1 cellular context compared by ENCODE assay signal in the genomic region with DNA sequence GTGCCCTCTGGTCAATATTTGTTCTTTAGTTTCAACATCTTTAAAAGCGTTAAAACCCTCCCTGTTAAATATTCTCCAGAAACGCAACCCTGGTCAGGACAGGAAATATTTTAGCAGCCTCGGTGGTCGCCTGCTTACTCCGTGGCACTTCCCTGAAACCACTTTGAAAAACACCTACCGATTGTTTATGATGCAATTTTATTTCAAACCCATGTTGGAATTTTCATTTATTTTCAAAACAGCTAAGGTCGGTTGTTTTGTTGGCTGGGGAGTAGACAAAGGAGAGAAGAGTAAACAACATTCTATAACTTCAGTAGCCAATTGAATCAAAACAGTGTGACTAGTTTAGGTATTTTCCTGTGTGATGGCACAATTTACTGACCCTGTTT.
TF ChIP-seq lines count a peak whose summit lies in the region.

No MANE protein-coding gene starts in this region.

TF ChIP-seq in HepG2, 621 proteins besides CTCF, POLR2A, EP300 and RAD21 (continued from another document and continues in another):
- TF ChIP-seq, protein P1, sequence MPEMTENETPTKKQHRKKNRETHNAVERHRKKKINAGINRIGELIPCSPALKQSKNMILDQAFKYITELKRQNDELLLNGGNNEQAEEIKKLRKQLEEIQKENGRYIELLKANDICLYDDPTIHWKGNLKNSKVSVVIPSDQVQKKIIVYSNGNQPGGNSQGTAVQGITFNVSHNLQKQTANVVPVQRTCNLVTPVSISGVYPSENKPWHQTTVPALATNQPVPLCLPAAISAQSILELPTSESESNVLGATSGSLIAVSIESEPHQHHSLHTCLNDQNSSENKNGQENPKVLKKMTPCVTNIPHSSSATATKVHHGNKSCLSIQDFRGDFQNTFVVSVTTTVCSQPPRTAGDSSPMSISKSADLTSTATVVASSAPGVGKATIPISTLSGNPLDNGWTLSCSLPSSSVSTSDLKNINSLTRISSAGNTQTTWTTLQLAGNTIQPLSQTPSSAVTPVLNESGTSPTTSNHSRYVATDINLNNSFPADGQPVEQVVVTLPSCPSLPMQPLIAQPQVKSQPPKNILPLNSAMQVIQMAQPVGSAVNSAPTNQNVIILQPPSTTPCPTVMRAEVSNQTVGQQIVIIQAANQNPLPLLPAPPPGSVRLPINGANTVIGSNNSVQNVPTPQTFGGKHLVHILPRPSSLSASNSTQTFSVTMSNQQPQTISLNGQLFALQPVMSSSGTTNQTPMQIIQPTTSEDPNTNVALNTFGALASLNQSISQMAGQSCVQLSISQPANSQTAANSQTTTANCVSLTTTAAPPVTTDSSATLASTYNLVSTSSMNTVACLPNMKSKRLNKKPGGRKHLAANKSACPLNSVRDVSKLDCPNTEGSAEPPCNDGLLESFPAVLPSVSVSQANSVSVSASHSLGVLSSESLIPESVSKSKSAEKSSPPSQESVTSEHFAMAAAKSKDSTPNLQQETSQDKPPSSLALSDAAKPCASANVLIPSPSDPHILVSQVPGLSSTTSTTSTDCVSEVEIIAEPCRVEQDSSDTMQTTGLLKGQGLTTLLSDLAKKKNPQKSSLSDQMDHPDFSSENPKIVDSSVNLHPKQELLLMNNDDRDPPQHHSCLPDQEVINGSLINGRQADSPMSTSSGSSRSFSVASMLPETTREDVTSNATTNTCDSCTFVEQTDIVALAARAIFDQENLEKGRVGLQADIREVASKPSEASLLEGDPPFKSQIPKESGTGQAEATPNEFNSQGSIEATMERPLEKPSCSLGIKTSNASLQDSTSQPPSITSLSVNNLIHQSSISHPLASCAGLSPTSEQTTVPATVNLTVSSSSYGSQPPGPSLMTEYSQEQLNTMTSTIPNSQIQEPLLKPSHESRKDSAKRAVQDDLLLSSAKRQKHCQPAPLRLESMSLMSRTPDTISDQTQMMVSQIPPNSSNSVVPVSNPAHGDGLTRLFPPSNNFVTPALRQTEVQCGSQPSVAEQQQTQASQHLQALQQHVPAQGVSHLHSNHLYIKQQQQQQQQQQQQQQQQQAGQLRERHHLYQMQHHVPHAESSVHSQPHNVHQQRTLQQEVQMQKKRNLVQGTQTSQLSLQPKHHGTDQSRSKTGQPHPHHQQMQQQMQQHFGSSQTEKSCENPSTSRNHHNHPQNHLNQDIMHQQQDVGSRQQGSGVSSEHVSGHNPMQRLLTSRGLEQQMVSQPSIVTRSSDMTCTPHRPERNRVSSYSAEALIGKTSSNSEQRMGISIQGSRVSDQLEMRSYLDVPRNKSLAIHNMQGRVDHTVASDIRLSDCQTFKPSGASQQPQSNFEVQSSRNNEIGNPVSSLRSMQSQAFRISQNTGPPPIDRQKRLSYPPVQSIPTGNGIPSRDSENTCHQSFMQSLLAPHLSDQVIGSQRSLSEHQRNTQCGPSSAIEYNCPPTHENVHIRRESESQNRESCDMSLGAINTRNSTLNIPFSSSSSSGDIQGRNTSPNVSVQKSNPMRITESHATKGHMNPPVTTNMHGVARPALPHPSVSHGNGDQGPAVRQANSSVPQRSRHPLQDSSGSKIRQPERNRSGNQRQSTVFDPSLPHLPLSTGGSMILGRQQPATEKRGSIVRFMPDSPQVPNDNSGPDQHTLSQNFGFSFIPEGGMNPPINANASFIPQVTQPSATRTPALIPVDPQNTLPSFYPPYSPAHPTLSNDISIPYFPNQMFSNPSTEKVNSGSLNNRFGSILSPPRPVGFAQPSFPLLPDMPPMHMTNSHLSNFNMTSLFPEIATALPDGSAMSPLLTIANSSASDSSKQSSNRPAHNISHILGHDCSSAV (CRISPR knock-in tag; IDR thresholded peaks at IDR 0.05; ENCODE audit: borderline replicate concordance): no peak
- no peak for TF ChIP-seq TMF1 (CRISPR knock-in tag; IDR thresholded peaks at IDR 0.05; ENCODE audit: low read depth)
- no peak for TF ChIP-seq ZMYM2 (CRISPR knock-in tag; IDR thresholded peaks at IDR 0.05)
- TF ChIP-seq, protein P2, sequence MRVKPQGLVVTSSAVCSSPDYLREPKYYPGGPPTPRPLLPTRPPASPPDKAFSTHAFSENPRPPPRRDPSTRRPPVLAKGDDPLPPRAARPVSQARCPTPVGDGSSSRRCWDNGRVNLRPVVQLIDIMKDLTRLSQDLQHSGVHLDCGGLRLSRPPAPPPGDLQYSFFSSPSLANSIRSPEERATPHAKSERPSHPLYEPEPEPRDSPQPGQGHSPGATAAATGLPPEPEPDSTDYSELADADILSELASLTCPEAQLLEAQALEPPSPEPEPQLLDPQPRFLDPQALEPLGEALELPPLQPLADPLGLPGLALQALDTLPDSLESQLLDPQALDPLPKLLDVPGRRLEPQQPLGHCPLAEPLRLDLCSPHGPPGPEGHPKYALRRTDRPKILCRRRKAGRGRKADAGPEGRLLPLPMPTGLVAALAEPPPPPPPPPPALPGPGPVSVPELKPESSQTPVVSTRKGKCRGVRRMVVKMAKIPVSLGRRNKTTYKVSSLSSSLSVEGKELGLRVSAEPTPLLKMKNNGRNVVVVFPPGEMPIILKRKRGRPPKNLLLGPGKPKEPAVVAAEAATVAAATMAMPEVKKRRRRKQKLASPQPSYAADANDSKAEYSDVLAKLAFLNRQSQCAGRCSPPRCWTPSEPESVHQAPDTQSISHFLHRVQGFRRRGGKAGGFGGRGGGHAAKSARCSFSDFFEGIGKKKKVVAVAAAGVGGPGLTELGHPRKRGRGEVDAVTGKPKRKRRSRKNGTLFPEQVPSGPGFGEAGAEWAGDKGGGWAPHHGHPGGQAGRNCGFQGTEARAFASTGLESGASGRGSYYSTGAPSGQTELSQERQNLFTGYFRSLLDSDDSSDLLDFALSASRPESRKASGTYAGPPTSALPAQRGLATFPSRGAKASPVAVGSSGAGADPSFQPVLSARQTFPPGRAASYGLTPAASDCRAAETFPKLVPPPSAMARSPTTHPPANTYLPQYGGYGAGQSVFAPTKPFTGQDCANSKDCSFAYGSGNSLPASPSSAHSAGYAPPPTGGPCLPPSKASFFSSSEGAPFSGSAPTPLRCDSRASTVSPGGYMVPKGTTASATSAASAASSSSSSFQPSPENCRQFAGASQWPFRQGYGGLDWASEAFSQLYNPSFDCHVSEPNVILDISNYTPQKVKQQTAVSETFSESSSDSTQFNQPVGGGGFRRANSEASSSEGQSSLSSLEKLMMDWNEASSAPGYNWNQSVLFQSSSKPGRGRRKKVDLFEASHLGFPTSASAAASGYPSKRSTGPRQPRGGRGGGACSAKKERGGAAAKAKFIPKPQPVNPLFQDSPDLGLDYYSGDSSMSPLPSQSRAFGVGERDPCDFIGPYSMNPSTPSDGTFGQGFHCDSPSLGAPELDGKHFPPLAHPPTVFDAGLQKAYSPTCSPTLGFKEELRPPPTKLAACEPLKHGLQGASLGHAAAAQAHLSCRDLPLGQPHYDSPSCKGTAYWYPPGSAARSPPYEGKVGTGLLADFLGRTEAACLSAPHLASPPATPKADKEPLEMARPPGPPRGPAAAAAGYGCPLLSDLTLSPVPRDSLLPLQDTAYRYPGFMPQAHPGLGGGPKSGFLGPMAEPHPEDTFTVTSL (CRISPR knock-in tag; IDR thresholded peaks at IDR 0.05; ENCODE audit: borderline replicate concordance): no peak; the same call in 1 of the 2 replicates
- TF ChIP-seq ZSCAN30 (CRISPR knock-in tag; IDR thresholded peaks at IDR 0.05): no peak
- TF ChIP-seq YY1 (IDR thresholded peaks at IDR 0.05; ENCODE audit: insufficient read depth, insufficient replicate concordance, low read depth, low read length): no peak
- 0 out of 2 replicates have a peak, but pooled peaks have one; percentile 16 for TF ChIP-seq SIN3A (IDR thresholded peaks at IDR 0.05; ENCODE audit: borderline replicate concordance, low read depth, low read length)
- TF ChIP-seq CCAR2 (optimal IDR thresholded peaks at IDR 0.05; ENCODE audit: low read depth, low read length): no peak
- TF ChIP-seq POLR2G (IDR thresholded peaks at IDR 0.05; ENCODE audit: low read depth, low read length): no peak
- TF ChIP-seq, protein P3, sequence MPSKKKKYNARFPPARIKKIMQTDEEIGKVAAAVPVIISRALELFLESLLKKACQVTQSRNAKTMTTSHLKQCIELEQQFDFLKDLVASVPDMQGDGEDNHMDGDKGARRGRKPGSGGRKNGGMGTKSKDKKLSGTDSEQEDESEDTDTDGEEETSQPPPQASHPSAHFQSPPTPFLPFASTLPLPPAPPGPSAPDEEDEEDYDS (CRISPR knock-in tag; IDR thresholded peaks at IDR 0.05): 0 out of 2 replicates have a peak, but pooled peaks have one; percentile 16
- TF ChIP-seq, protein P4, sequence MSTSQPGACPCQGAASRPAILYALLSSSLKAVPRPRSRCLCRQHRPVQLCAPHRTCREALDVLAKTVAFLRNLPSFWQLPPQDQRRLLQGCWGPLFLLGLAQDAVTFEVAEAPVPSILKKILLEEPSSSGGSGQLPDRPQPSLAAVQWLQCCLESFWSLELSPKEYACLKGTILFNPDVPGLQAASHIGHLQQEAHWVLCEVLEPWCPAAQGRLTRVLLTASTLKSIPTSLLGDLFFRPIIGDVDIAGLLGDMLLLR (CRISPR knock-in tag; IDR thresholded peaks at IDR 0.05): no peak
- TF ChIP-seq, protein P5, sequence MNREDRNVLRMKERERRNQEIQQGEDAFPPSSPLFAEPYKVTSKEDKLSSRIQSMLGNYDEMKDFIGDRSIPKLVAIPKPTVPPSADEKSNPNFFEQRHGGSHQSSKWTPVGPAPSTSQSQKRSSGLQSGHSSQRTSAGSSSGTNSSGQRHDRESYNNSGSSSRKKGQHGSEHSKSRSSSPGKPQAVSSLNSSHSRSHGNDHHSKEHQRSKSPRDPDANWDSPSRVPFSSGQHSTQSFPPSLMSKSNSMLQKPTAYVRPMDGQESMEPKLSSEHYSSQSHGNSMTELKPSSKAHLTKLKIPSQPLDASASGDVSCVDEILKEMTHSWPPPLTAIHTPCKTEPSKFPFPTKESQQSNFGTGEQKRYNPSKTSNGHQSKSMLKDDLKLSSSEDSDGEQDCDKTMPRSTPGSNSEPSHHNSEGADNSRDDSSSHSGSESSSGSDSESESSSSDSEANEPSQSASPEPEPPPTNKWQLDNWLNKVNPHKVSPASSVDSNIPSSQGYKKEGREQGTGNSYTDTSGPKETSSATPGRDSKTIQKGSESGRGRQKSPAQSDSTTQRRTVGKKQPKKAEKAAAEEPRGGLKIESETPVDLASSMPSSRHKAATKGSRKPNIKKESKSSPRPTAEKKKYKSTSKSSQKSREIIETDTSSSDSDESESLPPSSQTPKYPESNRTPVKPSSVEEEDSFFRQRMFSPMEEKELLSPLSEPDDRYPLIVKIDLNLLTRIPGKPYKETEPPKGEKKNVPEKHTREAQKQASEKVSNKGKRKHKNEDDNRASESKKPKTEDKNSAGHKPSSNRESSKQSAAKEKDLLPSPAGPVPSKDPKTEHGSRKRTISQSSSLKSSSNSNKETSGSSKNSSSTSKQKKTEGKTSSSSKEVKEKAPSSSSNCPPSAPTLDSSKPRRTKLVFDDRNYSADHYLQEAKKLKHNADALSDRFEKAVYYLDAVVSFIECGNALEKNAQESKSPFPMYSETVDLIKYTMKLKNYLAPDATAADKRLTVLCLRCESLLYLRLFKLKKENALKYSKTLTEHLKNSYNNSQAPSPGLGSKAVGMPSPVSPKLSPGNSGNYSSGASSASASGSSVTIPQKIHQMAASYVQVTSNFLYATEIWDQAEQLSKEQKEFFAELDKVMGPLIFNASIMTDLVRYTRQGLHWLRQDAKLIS (CRISPR knock-in tag; IDR thresholded peaks at IDR 0.05): no peak
- peak; percentile 60; the same call in 1 of the 2 replicates for TF ChIP-seq ARID2 (CRISPR knock-in tag; IDR thresholded peaks at IDR 0.05; ENCODE audit: borderline replicate concordance)
- TF ChIP-seq, protein P6, sequence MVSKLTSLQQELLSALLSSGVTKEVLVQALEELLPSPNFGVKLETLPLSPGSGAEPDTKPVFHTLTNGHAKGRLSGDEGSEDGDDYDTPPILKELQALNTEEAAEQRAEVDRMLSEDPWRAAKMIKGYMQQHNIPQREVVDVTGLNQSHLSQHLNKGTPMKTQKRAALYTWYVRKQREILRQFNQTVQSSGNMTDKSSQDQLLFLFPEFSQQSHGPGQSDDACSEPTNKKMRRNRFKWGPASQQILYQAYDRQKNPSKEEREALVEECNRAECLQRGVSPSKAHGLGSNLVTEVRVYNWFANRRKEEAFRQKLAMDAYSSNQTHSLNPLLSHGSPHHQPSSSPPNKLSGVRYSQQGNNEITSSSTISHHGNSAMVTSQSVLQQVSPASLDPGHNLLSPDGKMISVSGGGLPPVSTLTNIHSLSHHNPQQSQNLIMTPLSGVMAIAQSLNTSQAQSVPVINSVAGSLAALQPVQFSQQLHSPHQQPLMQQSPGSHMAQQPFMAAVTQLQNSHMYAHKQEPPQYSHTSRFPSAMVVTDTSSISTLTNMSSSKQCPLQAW (CRISPR knock-in tag; IDR thresholded peaks at IDR 0.05): 0 out of 2 replicates have a peak, but pooled peaks have one; percentile 6
- no peak for TF ChIP-seq TBX3 (IDR thresholded peaks at IDR 0.05; ENCODE audit: borderline replicate concordance)
- TF ChIP-seq ZNF12 (CRISPR knock-in tag; IDR thresholded peaks at IDR 0.05): no peak
- no peak for TF ChIP-seq SOX13 (IDR thresholded peaks at IDR 0.05)
- TF ChIP-seq SOX13 (CRISPR knock-in tag; conservative IDR thresholded peaks at IDR 0.05 in 1 of 2, IDR thresholded peaks at IDR 0.05 in 1 of 2): peak in 1 of 2 experiments; percentile 53; a peak in 1 of 4 replicates
- TF ChIP-seq ZNF354B (CRISPR knock-in tag; IDR thresholded peaks at IDR 0.05): no peak
- TF ChIP-seq, protein P7, sequence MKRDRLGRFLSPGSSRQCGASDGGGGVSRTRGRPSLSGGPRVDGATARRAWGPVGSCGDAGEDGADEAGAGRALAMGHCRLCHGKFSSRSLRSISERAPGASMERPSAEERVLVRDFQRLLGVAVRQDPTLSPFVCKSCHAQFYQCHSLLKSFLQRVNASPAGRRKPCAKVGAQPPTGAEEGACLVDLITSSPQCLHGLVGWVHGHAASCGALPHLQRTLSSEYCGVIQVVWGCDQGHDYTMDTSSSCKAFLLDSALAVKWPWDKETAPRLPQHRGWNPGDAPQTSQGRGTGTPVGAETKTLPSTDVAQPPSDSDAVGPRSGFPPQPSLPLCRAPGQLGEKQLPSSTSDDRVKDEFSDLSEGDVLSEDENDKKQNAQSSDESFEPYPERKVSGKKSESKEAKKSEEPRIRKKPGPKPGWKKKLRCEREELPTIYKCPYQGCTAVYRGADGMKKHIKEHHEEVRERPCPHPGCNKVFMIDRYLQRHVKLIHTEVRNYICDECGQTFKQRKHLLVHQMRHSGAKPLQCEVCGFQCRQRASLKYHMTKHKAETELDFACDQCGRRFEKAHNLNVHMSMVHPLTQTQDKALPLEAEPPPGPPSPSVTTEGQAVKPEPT (CRISPR knock-in tag; IDR thresholded peaks at IDR 0.05; ENCODE audit: low read depth): no peak
- TF ChIP-seq JUND (CRISPR knock-in tag; IDR thresholded peaks at IDR 0.05): no peak
- TF ChIP-seq SNAI1 (CRISPR knock-in tag; IDR thresholded peaks at IDR 0.05; ENCODE audit: borderline replicate concordance): no peak
- no peak for TF ChIP-seq PTBP1 (IDR thresholded peaks at IDR 0.05; ENCODE audit: low read depth, low read length, poor library complexity, severe bottlenecking)
- TF ChIP-seq ZFYVE20 (CRISPR knock-in tag; IDR thresholded peaks at IDR 0.05; ENCODE audit: borderline replicate concordance, low read depth): no peak
- TF ChIP-seq DPF2 (CRISPR knock-in tag; IDR thresholded peaks at IDR 0.05; ENCODE audit: borderline replicate concordance, low read depth): no peak
- TF ChIP-seq ZNF709 (CRISPR knock-in tag; IDR thresholded peaks at IDR 0.05): no peak
